1 cellular context compared by ENCODE assay signal in the genomic region with DNA sequence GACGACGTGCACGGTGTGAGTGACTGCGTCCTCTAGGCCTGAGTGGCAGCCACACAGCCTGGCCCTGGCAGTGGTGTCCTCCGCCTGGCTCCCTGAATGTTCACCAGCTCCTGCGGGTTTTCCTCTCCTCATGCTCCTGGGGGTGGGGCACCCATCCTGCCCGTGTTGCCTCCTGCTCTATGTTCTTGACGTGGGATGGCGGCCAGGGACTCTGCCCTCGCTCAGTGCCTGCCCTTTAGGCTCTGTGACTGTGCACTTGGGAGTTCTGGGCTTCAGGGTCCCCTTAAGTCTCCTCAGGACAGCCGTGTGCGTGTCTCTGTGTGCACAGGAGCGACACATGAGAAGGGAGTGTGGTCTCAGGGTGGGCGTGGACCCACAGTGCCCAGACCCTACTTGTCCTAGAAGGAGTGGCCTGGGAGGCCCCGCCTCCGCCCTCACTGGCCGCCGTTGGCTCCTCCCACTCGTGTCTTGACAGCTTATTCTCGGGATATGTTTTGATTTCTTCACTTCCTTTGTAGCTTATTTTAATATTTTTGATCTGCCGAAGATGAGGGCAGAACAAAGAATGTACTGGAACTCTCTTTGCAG.
TF ChIP-seq lines count a peak whose summit lies in the region.

No MANE protein-coding gene starts in this region.

TF ChIP-seq in HepG2, 621 proteins besides CTCF, POLR2A, EP300 and RAD21 (continued from another document and continues in another):
- TF ChIP-seq SOX5 (CRISPR knock-in tag; IDR thresholded peaks at IDR 0.05; ENCODE audit: borderline replicate concordance) (no peak; the same call in 1 of the 2 replicates), HMG20B (CRISPR knock-in tag; conservative IDR thresholded peaks at IDR 0.05) (no peak), ZNF605 (CRISPR knock-in tag; IDR thresholded peaks at IDR 0.05) (no peak), TEAD2 (CRISPR knock-in tag; IDR thresholded peaks at IDR 0.05) (no peak), KLF12 (CRISPR knock-in tag; IDR thresholded peaks at IDR 0.05; ENCODE audit: borderline replicate concordance) (peak; percentile 34; the same call in 1 of the 2 replicates), ZNF607 (CRISPR knock-in tag; IDR thresholded peaks at IDR 0.05; ENCODE audit: borderline replicate concordance) (no peak), GPN1 (CRISPR knock-in tag; IDR thresholded peaks at IDR 0.05; ENCODE audit: borderline replicate concordance) (no peak), ZNF883 (CRISPR knock-in tag; IDR thresholded peaks at IDR 0.05; ENCODE audit: not compliant biosample characterization) (no peak), RFXAP (CRISPR knock-in tag; IDR thresholded peaks at IDR 0.05; ENCODE audit: borderline replicate concordance) (no peak), PRMT3 (CRISPR knock-in tag; IDR thresholded peaks at IDR 0.05; ENCODE audit: borderline replicate concordance, low read depth) (no peak), ZNF768 (CRISPR knock-in tag; IDR thresholded peaks at IDR 0.05) (peak; percentile 34; the same call in 1 of the 2 replicates), GTF3A (CRISPR knock-in tag; conservative IDR thresholded peaks at IDR 0.05) (no peak), ZNF619 (CRISPR knock-in tag; IDR thresholded peaks at IDR 0.05) (no peak), PHF5A (CRISPR knock-in tag; IDR thresholded peaks at IDR 0.05; ENCODE audit: low read depth, unreplicated experiment) (no peak), ZNF251 (CRISPR knock-in tag; IDR thresholded peaks at IDR 0.05) (no peak), ZNF782 (CRISPR knock-in tag; IDR thresholded peaks at IDR 0.05; ENCODE audit: borderline replicate concordance) (no peak), ZNF441 (CRISPR knock-in tag; IDR thresholded peaks at IDR 0.05; ENCODE audit: borderline replicate concordance) (no peak), ZNF615 (CRISPR knock-in tag; IDR thresholded peaks at IDR 0.05; ENCODE audit: borderline replicate concordance) (no peak)
- TF ChIP-seq, protein P1, sequence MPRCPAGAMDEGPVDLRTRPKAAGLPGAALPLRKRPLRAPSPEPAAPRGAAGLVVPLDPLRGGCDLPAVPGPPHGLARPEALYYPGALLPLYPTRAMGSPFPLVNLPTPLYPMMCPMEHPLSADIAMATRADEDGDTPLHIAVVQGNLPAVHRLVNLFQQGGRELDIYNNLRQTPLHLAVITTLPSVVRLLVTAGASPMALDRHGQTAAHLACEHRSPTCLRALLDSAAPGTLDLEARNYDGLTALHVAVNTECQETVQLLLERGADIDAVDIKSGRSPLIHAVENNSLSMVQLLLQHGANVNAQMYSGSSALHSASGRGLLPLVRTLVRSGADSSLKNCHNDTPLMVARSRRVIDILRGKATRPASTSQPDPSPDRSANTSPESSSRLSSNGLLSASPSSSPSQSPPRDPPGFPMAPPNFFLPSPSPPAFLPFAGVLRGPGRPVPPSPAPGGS (CRISPR knock-in tag; IDR thresholded peaks at IDR 0.05) = no peak
- TF ChIP-seq, protein P2, sequence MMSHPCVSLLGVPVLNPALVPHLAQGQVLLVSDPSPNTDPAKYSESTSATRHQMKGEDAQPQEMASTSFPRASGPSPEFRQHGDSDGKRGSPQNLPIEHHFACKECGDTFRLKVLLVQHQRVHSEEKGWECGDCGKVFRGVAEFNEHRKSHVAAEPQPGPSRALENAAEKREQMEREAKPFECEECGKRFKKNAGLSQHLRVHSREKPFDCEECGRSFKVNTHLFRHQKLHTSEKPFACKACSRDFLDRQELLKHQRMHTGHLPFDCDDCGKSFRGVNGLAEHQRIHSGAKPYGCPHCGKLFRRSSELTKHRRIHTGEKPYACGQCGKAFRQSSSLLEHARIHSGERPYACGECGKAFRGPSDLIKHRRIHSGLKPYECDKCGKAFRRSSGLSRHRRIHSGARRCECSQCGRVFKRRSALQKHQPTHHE (CRISPR knock-in tag; IDR thresholded peaks at IDR 0.05; ENCODE audit: borderline replicate concordance) = no peak
- TF ChIP-seq, protein P3, sequence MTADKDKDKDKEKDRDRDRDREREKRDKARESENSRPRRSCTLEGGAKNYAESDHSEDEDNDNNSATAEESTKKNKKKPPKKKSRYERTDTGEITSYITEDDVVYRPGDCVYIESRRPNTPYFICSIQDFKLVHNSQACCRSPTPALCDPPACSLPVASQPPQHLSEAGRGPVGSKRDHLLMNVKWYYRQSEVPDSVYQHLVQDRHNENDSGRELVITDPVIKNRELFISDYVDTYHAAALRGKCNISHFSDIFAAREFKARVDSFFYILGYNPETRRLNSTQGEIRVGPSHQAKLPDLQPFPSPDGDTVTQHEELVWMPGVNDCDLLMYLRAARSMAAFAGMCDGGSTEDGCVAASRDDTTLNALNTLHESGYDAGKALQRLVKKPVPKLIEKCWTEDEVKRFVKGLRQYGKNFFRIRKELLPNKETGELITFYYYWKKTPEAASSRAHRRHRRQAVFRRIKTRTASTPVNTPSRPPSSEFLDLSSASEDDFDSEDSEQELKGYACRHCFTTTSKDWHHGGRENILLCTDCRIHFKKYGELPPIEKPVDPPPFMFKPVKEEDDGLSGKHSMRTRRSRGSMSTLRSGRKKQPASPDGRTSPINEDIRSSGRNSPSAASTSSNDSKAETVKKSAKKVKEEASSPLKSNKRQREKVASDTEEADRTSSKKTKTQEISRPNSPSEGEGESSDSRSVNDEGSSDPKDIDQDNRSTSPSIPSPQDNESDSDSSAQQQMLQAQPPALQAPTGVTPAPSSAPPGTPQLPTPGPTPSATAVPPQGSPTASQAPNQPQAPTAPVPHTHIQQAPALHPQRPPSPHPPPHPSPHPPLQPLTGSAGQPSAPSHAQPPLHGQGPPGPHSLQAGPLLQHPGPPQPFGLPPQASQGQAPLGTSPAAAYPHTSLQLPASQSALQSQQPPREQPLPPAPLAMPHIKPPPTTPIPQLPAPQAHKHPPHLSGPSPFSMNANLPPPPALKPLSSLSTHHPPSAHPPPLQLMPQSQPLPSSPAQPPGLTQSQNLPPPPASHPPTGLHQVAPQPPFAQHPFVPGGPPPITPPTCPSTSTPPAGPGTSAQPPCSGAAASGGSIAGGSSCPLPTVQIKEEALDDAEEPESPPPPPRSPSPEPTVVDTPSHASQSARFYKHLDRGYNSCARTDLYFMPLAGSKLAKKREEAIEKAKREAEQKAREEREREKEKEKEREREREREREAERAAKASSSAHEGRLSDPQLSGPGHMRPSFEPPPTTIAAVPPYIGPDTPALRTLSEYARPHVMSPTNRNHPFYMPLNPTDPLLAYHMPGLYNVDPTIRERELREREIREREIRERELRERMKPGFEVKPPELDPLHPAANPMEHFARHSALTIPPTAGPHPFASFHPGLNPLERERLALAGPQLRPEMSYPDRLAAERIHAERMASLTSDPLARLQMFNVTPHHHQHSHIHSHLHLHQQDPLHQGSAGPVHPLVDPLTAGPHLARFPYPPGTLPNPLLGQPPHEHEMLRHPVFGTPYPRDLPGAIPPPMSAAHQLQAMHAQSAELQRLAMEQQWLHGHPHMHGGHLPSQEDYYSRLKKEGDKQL (CRISPR knock-in tag; IDR thresholded peaks at IDR 0.05; ENCODE audit: low read depth) = no peak
- TF ChIP-seq, protein P4, sequence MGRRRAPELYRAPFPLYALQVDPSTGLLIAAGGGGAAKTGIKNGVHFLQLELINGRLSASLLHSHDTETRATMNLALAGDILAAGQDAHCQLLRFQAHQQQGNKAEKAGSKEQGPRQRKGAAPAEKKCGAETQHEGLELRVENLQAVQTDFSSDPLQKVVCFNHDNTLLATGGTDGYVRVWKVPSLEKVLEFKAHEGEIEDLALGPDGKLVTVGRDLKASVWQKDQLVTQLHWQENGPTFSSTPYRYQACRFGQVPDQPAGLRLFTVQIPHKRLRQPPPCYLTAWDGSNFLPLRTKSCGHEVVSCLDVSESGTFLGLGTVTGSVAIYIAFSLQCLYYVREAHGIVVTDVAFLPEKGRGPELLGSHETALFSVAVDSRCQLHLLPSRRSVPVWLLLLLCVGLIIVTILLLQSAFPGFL (CRISPR knock-in tag; IDR thresholded peaks at IDR 0.05) = no peak
- TF ChIP-seq, protein P5, sequence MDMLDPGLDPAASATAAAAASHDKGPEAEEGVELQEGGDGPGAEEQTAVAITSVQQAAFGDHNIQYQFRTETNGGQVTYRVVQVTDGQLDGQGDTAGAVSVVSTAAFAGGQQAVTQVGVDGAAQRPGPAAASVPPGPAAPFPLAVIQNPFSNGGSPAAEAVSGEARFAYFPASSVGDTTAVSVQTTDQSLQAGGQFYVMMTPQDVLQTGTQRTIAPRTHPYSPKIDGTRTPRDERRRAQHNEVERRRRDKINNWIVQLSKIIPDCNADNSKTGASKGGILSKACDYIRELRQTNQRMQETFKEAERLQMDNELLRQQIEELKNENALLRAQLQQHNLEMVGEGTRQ (IDR thresholded peaks at IDR 0.05; ENCODE audit: low read depth, low read length) = no peak
- TF ChIP-seq, protein P5 (CRISPR knock-in tag; IDR thresholded peaks at IDR 0.05; ENCODE audit: borderline replicate concordance) = 0 out of 2 replicates have a peak, but pooled peaks have one; percentile 50
- TF ChIP-seq, protein P6, sequence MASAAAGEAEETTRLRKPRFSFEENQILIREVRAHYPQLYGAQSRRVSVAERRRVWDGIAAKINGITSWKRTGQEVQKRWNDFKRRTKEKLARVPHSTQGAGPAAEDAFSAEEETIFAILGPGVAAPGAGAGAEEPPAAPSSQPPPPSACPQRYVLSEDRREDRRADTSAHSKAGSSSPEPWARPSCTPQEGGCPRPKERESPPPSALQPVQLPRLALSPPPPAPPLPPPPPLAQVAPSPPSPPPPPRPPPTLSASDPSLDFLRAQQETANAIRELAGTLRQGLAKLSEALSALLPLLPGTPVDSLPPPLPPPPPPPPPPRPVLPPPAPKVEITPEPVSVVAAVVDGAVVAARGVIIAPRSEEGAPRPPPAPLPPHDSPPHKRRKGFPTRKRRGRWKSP (CRISPR knock-in tag; IDR thresholded peaks at IDR 0.05) = 0 out of 2 replicates have a peak, but pooled peaks have one; percentile 13
- TF ChIP-seq, protein P7, sequence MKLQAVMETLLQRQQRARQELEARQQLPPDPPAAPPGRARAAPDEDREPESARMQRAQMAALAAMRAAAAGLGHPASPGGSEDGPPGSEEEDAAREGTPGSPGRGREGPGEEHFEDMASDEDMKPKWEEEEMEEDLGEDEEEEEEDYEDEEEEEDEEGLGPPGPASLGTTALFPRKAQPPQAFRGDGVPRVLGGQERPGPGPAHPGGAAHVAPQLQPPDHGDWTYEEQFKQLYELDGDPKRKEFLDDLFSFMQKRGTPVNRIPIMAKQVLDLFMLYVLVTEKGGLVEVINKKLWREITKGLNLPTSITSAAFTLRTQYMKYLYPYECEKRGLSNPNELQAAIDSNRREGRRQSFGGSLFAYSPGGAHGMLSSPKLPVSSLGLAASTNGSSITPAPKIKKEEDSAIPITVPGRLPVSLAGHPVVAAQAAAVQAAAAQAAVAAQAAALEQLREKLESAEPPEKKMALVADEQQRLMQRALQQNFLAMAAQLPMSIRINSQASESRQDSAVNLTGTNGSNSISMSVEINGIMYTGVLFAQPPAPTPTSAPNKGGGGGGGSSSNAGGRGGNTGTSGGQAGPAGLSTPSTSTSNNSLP (IDR thresholded peaks at IDR 0.05; ENCODE audit: low read depth, low read length) = no peak
- TF ChIP-seq, protein P8, sequence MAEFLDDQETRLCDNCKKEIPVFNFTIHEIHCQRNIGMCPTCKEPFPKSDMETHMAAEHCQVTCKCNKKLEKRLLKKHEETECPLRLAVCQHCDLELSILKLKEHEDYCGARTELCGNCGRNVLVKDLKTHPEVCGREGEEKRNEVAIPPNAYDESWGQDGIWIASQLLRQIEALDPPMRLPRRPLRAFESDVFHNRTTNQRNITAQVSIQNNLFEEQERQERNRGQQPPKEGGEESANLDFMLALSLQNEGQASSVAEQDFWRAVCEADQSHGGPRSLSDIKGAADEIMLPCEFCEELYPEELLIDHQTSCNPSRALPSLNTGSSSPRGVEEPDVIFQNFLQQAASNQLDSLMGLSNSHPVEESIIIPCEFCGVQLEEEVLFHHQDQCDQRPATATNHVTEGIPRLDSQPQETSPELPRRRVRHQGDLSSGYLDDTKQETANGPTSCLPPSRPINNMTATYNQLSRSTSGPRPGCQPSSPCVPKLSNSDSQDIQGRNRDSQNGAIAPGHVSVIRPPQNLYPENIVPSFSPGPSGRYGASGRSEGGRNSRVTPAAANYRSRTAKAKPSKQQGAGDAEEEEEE (CRISPR knock-in tag; IDR thresholded peaks at IDR 0.05; ENCODE audit: borderline replicate concordance) = 0 out of 2 replicates have a peak, but pooled peaks have one; percentile 68
- TF ChIP-seq, protein P9, sequence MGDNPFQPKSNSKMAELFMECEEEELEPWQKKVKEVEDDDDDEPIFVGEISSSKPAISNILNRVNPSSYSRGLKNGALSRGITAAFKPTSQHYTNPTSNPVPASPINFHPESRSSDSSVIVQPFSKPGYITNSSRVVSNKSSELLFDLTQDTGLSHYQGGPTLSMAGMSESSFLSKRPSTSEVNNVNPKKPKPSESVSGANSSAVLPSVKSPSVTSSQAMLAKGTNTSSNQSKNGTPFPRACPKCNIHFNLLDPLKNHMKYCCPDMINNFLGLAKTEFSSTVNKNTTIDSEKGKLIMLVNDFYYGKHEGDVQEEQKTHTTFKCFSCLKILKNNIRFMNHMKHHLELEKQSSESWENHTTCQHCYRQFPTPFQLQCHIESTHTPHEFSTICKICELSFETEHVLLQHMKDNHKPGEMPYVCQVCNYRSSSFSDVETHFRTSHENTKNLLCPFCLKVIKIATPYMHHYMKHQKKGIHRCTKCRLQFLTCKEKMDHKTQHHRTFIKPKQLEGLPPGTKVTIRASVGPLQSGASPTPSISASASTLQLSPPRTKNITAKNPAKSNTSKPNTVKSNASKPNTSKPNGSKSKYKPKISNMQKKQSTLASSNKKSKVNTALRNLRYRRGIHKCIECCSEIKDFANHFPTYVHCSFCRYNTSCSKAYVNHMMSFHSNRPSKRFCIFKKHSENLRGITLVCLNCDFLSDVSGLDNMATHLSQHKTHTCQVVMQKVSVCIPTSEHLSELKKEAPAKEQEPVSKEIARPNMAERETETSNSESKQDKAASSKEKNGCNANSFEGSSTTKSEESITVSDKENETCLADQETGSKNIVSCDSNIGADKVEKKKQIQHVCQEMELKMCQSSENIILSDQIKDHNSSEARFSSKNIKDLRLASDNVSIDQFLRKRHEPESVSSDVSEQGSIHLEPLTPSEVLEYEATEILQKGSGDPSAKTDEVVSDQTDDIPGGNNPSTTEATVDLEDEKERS (CRISPR knock-in tag; IDR thresholded peaks at IDR 0.05) = no peak
